In genomic region chr18:67243799-67244587, GRCh38 we compare ENCODE assay signal across 8 cellular contexts.
DNase-seq lines count a peak whose midpoint lies in the region; ATAC-seq and TF ChIP-seq lines count a peak whose summit lies in the region.
"Had no signal": no experiment of that assay in that cellular context is flagged by ENCODE, and none has a peak within 500 bp of the region (broad histone marks: within the 10 kb centered on the region; RNA-seq: fewer than 3 reads in every experiment).

No MANE protein-coding gene starts in this region.

- H3K27me3 ChIP-seq in parathyroid adenoma (ENCODE audit: control insufficient read depth, insufficient read depth, low read length) (no peaks in the 10 kb centered on the region), suprapubic skin (no peaks in the 10 kb centered on the region)

- H3K4me2 ChIP-seq in parathyroid adenoma (ENCODE audit: low read length), result peak overlapping the region; percentile 55

- TF ChIP-seq EP300 in suprapubic skin (IDR thresholded peaks at IDR 0.05), result no peak

- H3K4me1 ChIP-seq in parathyroid adenoma, result peaks cover 3% of the 10 kb centered on the region
- peaks cover 4% of the 10 kb centered on the region for H3K4me1 ChIP-seq in suprapubic skin

- H3K9ac ChIP-seq in parathyroid adenoma, result no peak overlapping the region

- no peaks in the 10 kb centered on the region for H3K79me2 ChIP-seq in parathyroid adenoma

- 4% methylated on average over 3 of the region's 3 CpGs for WGBS in suprapubic skin

- H3K4me3 ChIP-seq in astrocyte of the cerebellum (ENCODE audit: low read depth, low read length), result peak overlapping the region; percentile 12
- peak overlapping the region; percentile 41 for H3K4me3 ChIP-seq in parathyroid adenoma (ENCODE audit: low read depth, low read length)
- no peak overlapping the region for H3K4me3 ChIP-seq in suprapubic skin

- DNase-seq in astrocyte of the cerebellum (ENCODE audit: low read depth) (no peak), suprapubic skin (ENCODE audit: low spot score in 2 of 2) (no peak), NCI-H2107 (lab: John Stamatoyannopoulos, UW) (no peak), G401 (ENCODE audit: low spot score) (no peak)
- DNase-seq: NCI-H2029 had no signal

- no peak for TF ChIP-seq CTCF in astrocyte of the cerebellum (IDR thresholded peaks at IDR 0.05; ENCODE audit: low read depth, low read length, missing control alignments)
- no peak for TF ChIP-seq CTCF in parathyroid adenoma (IDR thresholded peaks at IDR 0.05)
- TF ChIP-seq CTCF in suprapubic skin (IDR thresholded peaks at IDR 0.05), result no peak

- H3K36me3 ChIP-seq in parathyroid adenoma (ENCODE audit: control insufficient read depth, insufficient read depth, low read length) (no peaks in the 10 kb centered on the region), suprapubic skin (no peaks in the 10 kb centered on the region)

- H3K9me3 ChIP-seq in parathyroid adenoma (ENCODE audit: control insufficient read depth, low read length) (no peaks in the 10 kb centered on the region), suprapubic skin (no peaks in the 10 kb centered on the region)

- no peak for TF ChIP-seq POLR2A in suprapubic skin (IDR thresholded peaks at IDR 0.05)

- no peak overlapping the region for H3K27ac ChIP-seq in parathyroid adenoma
- no peak overlapping the region for H3K27ac ChIP-seq in suprapubic skin

- ATAC-seq in GM18858 (IDR thresholded peaks at IDR 0.05; ENCODE audit: unreplicated experiment) (peak; percentile 59), HG03064 (IDR thresholded peaks at IDR 0.05; ENCODE audit: low read depth, unreplicated experiment) (peak; percentile 50)

- peak overlapping the region; percentile 45 for H2AFZ ChIP-seq in parathyroid adenoma

- in situ Hi-C loops in astrocyte of the cerebellum (cut with HindIII; ENCODE audit: low sequenced_read_pairs) (no loop called here), G401 (cut with HindIII; ENCODE audit: low sequenced_read_pairs) (no loop called here)
